In genomic region chr17:32385971-32386370, GRCh38 we compare ENCODE assay signal across 18 cellular contexts.
"Had no signal": no experiment of that assay in that cellular context is flagged by ENCODE, and none has a peak within 500 bp of the region (broad histone marks: within the 10 kb centered on the region; RNA-seq: fewer than 3 reads in every experiment).

No MANE protein-coding gene starts in this region.

- H3K27me3 Mint-ChIP-seq: naive thymus-derived CD8-positive, alpha-beta T cell; stimulated activated naive B cell treated with anti-CD40 and anti-IgM and Interleukin-4, amounts not matched to agents 10 μg/mL and 1 μg/mL and 100 μg/mL, for 72 hours; stimulated activated naive CD8-positive, alpha-beta T cell treated with anti-CD3 and anti-CD28 coated beads, Interleukin-15, amount 100 ng/mL, for 72 hours had no signal

- H3K9me3 ChIP-seq: esophagus muscularis mucosa, mucosa of descending colon, sigmoid colon, thoracic aorta, transverse colon had no signal

- H3K4me1 ChIP-seq: esophagus muscularis mucosa, sigmoid colon, transverse colon had no signal

- H3K27me3 ChIP-seq: esophagus muscularis mucosa, sigmoid colon, transverse colon had no signal

- H3K27ac Mint-ChIP-seq: stimulated activated naive CD8-positive, alpha-beta T cell treated with anti-CD3 and anti-CD28 coated beads, Interleukin-15, amount 100 ng/mL, for 72 hours had no signal

- H3K4me1 Mint-ChIP-seq: stimulated activated naive CD8-positive, alpha-beta T cell treated with anti-CD3 and anti-CD28 coated beads, Interleukin-15, amount 100 ng/mL, for 72 hours had no signal

- H3K4me3 ChIP-seq: esophagus muscularis mucosa, mucosa of descending colon, sigmoid colon, skin epidermis, thoracic aorta, transverse colon had no signal

- H3K27ac ChIP-seq: esophagus muscularis mucosa, sigmoid colon, skin epidermis, thoracic aorta, transverse colon had no signal

- ATAC-seq: left colon; mucosa of descending colon; naive thymus-derived CD8-positive, alpha-beta T cell; stimulated activated naive B cell treated with anti-CD40 and anti-IgM and Interleukin-4, amounts not matched to agents 10 μg/mL and 1 μg/mL and 100 μg/mL, for 72 hours; stimulated activated naive CD8-positive, alpha-beta T cell treated with anti-CD3 and anti-CD28 coated beads, Interleukin-15, amount 100 ng/mL, for 72 hours had no signal

- H3K9me3 Mint-ChIP-seq: stimulated activated naive B cell treated with anti-CD40 and anti-IgM and Interleukin-4, amounts not matched to agents 10 μg/mL and 1 μg/mL and 100 μg/mL, for 72 hours; stimulated activated naive CD8-positive, alpha-beta T cell treated with anti-CD3 and anti-CD28 coated beads, Interleukin-15, amount 100 ng/mL, for 72 hours had no signal

- FAIRE-seq: endometrium had no signal

- H3K4me3 Mint-ChIP-seq: naive thymus-derived CD8-positive, alpha-beta T cell; stimulated activated naive B cell treated with anti-CD40 and anti-IgM and Interleukin-4, amounts not matched to agents 10 μg/mL and 1 μg/mL and 100 μg/mL, for 72 hours; stimulated activated naive CD8-positive, alpha-beta T cell treated with anti-CD3 and anti-CD28 coated beads, Interleukin-15, amount 100 ng/mL, for 72 hours had no signal

- DNase-seq: effector memory CD4-positive, alpha-beta T cell; foreskin fibroblast; hippocampal formation; left colon; mucosa of descending colon; naive thymus-derived CD8-positive, alpha-beta T cell; occipital lobe; sigmoid colon; stimulated activated CD4-positive, alpha-beta T cell treated with anti-CD3 and anti-CD28 coated beads, Interleukin-2, amount 100 ng/mL, for 24 hours; stimulated activated CD4-positive, alpha-beta T cell treated with anti-CD3 and anti-CD28 coated beads, Interleukin-4, amount 100 ng/mL, for 4 hours; stimulated activated naive B cell treated with anti-CD40 and anti-IgM and Interleukin-4, amounts not matched to agents 10 μg/mL and 1 μg/mL and 100 μg/mL, for 72 hours; stimulated activated naive CD8-positive, alpha-beta T cell treated with anti-CD3 and anti-CD28 coated beads, Interleukin-15, amount 100 ng/mL, for 72 hours; substantia nigra; transverse colon had no signal
